1 cellular context compared by ENCODE assay signal in the genomic region with DNA sequence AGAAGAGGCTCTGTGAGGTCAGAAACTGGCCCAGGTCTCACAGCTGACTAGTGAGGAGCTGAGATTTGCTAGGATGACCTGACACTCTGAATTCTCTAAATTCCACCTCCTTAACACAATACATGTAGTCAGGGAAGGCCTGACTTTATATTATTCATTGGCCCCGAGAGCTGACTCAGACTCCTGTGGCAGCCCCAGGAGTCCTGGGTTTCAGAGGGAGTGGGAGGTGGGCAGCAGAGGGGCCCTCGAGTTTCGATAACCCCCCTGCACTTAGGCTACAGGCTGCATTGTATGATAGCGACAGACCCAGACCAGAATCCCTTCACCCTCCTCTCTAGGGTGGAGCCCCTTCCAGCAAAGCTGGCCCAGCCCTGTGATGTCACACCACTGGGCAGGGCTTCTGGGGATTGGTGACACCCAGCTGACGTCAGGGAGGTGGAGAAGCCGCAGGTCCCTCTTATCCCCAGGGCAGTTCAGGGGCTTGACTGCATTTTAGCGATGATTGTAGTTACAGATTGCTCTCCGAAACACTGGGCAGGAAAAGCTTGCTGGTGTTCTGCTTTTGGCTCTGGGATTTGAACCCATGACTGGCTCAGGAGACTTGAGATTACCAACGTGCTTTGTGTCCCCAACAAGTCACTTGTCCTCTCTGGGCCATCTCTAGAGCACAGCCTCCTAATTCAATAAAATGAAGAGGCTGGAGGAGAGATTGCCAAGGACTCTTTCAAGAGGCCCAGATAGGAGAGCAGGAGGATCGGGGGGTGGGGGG.
TF ChIP-seq lines count a peak whose summit lies in the region.

No MANE protein-coding gene starts in this region.

TF ChIP-seq in HepG2, 621 proteins besides CTCF, POLR2A, EP300 and RAD21:
- TF ChIP-seq GFI1 (CRISPR knock-in tag; IDR thresholded peaks at IDR 0.05; ENCODE audit: borderline replicate concordance), result peak; percentile 75; the same call in 1 of the 2 replicates
- TF ChIP-seq CREB1 (IDR thresholded peaks at IDR 0.05), result peak; percentile 85
- no peak for TF ChIP-seq CREB1 (CRISPR knock-in tag; IDR thresholded peaks at IDR 0.05)
- TF ChIP-seq, protein P1, sequence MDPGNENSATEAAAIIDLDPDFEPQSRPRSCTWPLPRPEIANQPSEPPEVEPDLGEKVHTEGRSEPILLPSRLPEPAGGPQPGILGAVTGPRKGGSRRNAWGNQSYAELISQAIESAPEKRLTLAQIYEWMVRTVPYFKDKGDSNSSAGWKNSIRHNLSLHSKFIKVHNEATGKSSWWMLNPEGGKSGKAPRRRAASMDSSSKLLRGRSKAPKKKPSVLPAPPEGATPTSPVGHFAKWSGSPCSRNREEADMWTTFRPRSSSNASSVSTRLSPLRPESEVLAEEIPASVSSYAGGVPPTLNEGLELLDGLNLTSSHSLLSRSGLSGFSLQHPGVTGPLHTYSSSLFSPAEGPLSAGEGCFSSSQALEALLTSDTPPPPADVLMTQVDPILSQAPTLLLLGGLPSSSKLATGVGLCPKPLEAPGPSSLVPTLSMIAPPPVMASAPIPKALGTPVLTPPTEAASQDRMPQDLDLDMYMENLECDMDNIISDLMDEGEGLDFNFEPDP (CRISPR knock-in tag; conservative IDR thresholded peaks at IDR 0.05), result no peak
- TF ChIP-seq FOXM1 (CRISPR knock-in tag; IDR thresholded peaks at IDR 0.05), result no peak
TF ChIP-seq in HepG2: peak in this region for 2.
